In genomic region chr22:50303848-50304527, GRCh38 we compare ENCODE assay signal across 6 cellular contexts. TPM values are rescaled to one million over a fixed set of nuclear protein-coding genes. Genes with fewer than 3 reads are reported as not detected.
A peak's percentile ranks its signal among the peaks of the same experiment; 100 is the strongest.
DNase-seq lines count a peak whose midpoint lies in the region; ATAC-seq and TF ChIP-seq lines count a peak whose summit lies in the region.

No MANE protein-coding gene starts in this region.

- H3K4me3 ChIP-seq in fibroblast of the aortic adventitia (ENCODE audit: low read depth, low read length) (peak overlapping the region; percentile 47), subcutaneous abdominal adipose tissue (ENCODE audit: low read depth in 1 of 5, low read length in 5 of 5) (peak overlapping the region in 2 of 5 donors; percentile 22 to 30)

- peak; percentile 51 for DNase-seq in NCI-H226
- no peak for DNase-seq in fibroblast of the aortic adventitia (ENCODE audit: low read depth)
- DNase-seq in HEK293T (ENCODE audit: extremely low spot score): no peak

- peak overlapping the region; percentile 94 for H3K27ac ChIP-seq in subcutaneous abdominal adipose tissue (ENCODE audit: low read depth, low read length)

- ATAC-seq in HG02840 (IDR thresholded peaks at IDR 0.05; ENCODE audit: low FRiP score, unreplicated experiment) (no peak), GM21390 (IDR thresholded peaks at IDR 0.05; ENCODE audit: unreplicated experiment) (no peak)

- TF ChIP-seq CTCF in fibroblast of the aortic adventitia (IDR thresholded peaks at IDR 0.05; ENCODE audit: insufficient read depth, low read length): peak; percentile 3

- no peaks in the 10 kb centered on the region for H3K27me3 ChIP-seq in subcutaneous abdominal adipose tissue (ENCODE audit: control insufficient read depth in 5 of 5, insufficient read depth in 4 of 5, low read length in 5 of 5)

- no peaks in the 10 kb centered on the region for H3K9me3 ChIP-seq in subcutaneous abdominal adipose tissue (ENCODE audit: control insufficient read depth in 5 of 5, low read length in 5 of 5)

- CTCF ChIA-PET in HEK293T (lab: Yijun Ruan, JAX): interaction anchor here (0.7 to 1.4 kb wide), 3 partner anchors 22 to 51 kb away, joined by 3 read pairs; partner anchors contain the start of gene DENND6B

- peak overlapping the region in 4 of 5 donors; percentile 59 to 73 (median 68) for H3K9ac ChIP-seq in subcutaneous abdominal adipose tissue (ENCODE audit: low read length in 5 of 5)

- POLR2A ChIA-PET in HEK293T (lab: Yijun Ruan, JAX): interaction anchor here (1.2 to 1.3 kb wide), 2 partner anchors 48 to 53 kb away, joined by 3 read pairs; partner anchors contain the start of gene HDAC10

- H3K4me1 ChIP-seq in subcutaneous abdominal adipose tissue (ENCODE audit: control insufficient read depth in 5 of 5, insufficient read depth in 5 of 5, low read length in 5 of 5): peaks cover 8 to 89% (median 81%) of the 10 kb centered on the region in 5 donors

- H3K36me3 ChIP-seq in subcutaneous abdominal adipose tissue (ENCODE audit: control insufficient read depth in 5 of 5, insufficient read depth in 5 of 5, low read length in 5 of 5): peaks cover 0 to 8% (median 0%) of the 10 kb centered on the region in 5 donors

TF ChIP-seq in HEK293T, 16 proteins besides CTCF, POLR2A, EP300 and RAD21:
- TF ChIP-seq LEF1 (IDR thresholded peaks at IDR 0.05; ENCODE audit: borderline replicate concordance): no peak
- no peak for TF ChIP-seq SP1 (IDR thresholded peaks at IDR 0.05)
- no peak for TF ChIP-seq HDGF (IDR thresholded peaks at IDR 0.05; ENCODE audit: borderline replicate concordance)
- no peak for TF ChIP-seq SUZ12 (IDR thresholded peaks at IDR 0.05)
- TF ChIP-seq ELF4 (IDR thresholded peaks at IDR 0.05): no peak
- no peak for TF ChIP-seq NFRKB (IDR thresholded peaks at IDR 0.05)
- no peak for TF ChIP-seq CTBP1 (IDR thresholded peaks at IDR 0.05; ENCODE audit: borderline replicate concordance)
- TF ChIP-seq FOXA1 (IDR thresholded peaks at IDR 0.05): no peak
- TF ChIP-seq L3MBTL2 (conservative IDR thresholded peaks at IDR 0.05): no peak
- TF ChIP-seq FOXM1 (IDR thresholded peaks at IDR 0.05; ENCODE audit: borderline replicate concordance): no peak
- no peak for TF ChIP-seq PKNOX1 (IDR thresholded peaks at IDR 0.05)
- TF ChIP-seq ZNF384 (IDR thresholded peaks at IDR 0.05): no peak
- TF ChIP-seq BHLHE40 (IDR thresholded peaks at IDR 0.05; ENCODE audit: borderline replicate concordance): no peak
- no peak for TF ChIP-seq FOXK2 (IDR thresholded peaks at IDR 0.05)
- no peak for TF ChIP-seq ARNT (IDR thresholded peaks at IDR 0.05)

RNA-seq across cellular contexts. Expression of gene PLXNB2, which starts 3.5 kb away (rescaled TPM):
- 130 and 218 TPM in 2 replicates for total RNA-seq in fibroblast of the aortic adventitia (ENCODE audit: low replicate concordance)

RNA-seq across cellular contexts. Expression of gene DENND6B, which starts 22.8 kb away (rescaled TPM):
- 2.8 and 4.3 TPM in 2 replicates for total RNA-seq in fibroblast of the aortic adventitia (ENCODE audit: low replicate concordance)

RNA-seq across cellular contexts. Expression of gene MAPK11, which starts 33.8 kb away (rescaled TPM):
- total RNA-seq in fibroblast of the aortic adventitia (ENCODE audit: low replicate concordance): 3.0 and 5.8 TPM in 2 replicates

RNA-seq across cellular contexts. Expression of gene PPP6R2, which starts 39.1 kb away (rescaled TPM):
- total RNA-seq in fibroblast of the aortic adventitia (ENCODE audit: low replicate concordance): 38.5 and 62.6 TPM in 2 replicates

RNA-seq across cellular contexts. Expression of gene MAPK12, which starts 42.5 kb away (rescaled TPM):
- total RNA-seq in fibroblast of the aortic adventitia (ENCODE audit: low replicate concordance): 28.0 and 35.5 TPM in 2 replicates
